Comparison of ENCODE assay signal across 8 cellular contexts in genomic region chr7:127390817-127391590, GRCh38. TPM values are rescaled to one million over a fixed set of nuclear protein-coding genes. Genes with fewer than 3 reads are reported as not detected.
DNase-seq lines count a peak whose midpoint lies in the region; ATAC-seq and TF ChIP-seq lines count a peak whose summit lies in the region.

No MANE protein-coding gene starts in this region.

- H3K4me3 ChIP-seq in HFF-Myc (replicated peaks; ENCODE audit: low read depth, low read length) (peak overlapping the region; percentile 86), brain microvascular endothelial cell (ENCODE audit: low read depth, low read length) (peak overlapping the region; percentile 79)

- H3K36me3 Mint-ChIP-seq in mesothelial cell of epicardium = peaks cover 9% of the 10 kb centered on the region

- TF ChIP-seq CTCF in 22Rv1 (IDR thresholded peaks at IDR 0.05) (no peak), HFF-Myc (IDR thresholded peaks at IDR 0.05; ENCODE audit: low read depth, low read length, missing control alignments) (no peak), brain microvascular endothelial cell (IDR thresholded peaks at IDR 0.05; ENCODE audit: low read depth, low read length, missing control alignments) (no peak), mesothelial cell of epicardium (IDR thresholded peaks at IDR 0.05; ENCODE audit: unreplicated experiment) (no peak)

- H3K4me1 Mint-ChIP-seq in mesothelial cell of epicardium = peaks cover 21% of the 10 kb centered on the region

- H3K36me3 ChIP-seq in brain microvascular endothelial cell (replicated peaks) = peaks cover 3% of the 10 kb centered on the region

- peak overlapping the region; percentile 95 for H3K4me3 Mint-ChIP-seq in mesothelial cell of epicardium

- DNase-seq in HFF-Myc (ENCODE audit: extremely low read depth, low read depth) (no peak), brain microvascular endothelial cell (no peak), mesothelial cell of epicardium (ENCODE audit: low spot score in 2 of 2, unreplicated experiment in 2 of 2) (no peak), AG08395 (ENCODE audit: low spot score) (no peak), ureter (ENCODE audit: low spot score) (no peak)

- H3K27ac ChIP-seq in 22Rv1 (peak overlapping the region; percentile 83), brain microvascular endothelial cell (no peak overlapping the region)

- peaks cover 18% of the 10 kb centered on the region for H3K27me3 Mint-ChIP-seq in mesothelial cell of epicardium (ENCODE audit: low read depth)

- ATAC-seq in HG02870 (IDR thresholded peaks at IDR 0.05; ENCODE audit: unreplicated experiment) = no peak
- ATAC-seq in GM19452 (IDR thresholded peaks at IDR 0.05; ENCODE audit: unreplicated experiment) = no peak

- no peaks in the 10 kb centered on the region for H3K9me3 Mint-ChIP-seq in mesothelial cell of epicardium

- in situ Hi-C loops in brain microvascular endothelial cell (cut with HindIII; ENCODE audit: low pct_ligation_motif_present, low sequenced_read_pairs) = no loop called here

- no peaks in the 10 kb centered on the region for H3K27me3 ChIP-seq in brain microvascular endothelial cell (replicated peaks)

- peak overlapping the region; percentile 93 for H3K27ac Mint-ChIP-seq in mesothelial cell of epicardium

RNA-seq across cellular contexts. Expression of gene ZNF800, which starts 1.5 kb away (rescaled TPM):
- total RNA-seq in mesothelial cell of epicardium (22.5 to 24.8 TPM (median 23.4 TPM) in 3 replicates), ureter (42.1 TPM)
